Comparison of ENCODE assay signal across 38 cellular contexts in the genomic region with DNA sequence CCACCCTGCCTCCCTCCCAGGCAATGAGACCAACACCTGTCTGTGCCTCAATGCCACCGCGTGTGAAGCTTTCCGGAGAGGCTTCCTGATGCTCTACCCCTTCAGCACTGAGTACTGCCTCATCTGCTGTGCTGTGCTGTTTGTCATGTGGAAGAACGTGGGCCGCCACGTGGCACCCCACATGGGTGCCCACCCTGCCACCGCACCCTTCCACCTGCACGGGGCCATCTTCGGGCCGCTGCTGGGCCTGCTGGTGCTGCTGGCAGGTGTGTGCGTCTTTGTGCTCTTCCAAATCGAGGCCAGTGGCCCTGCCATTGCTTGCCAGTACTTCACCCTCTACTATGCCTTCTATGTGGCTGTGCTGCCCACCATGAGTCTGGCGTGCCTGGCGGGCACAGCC. TPM values are rescaled to one million over a fixed set of nuclear protein-coding genes. Genes with fewer than 3 reads are reported as not detected.
"Had no signal": no experiment of that assay in that cellular context is flagged by ENCODE, and none has a peak within 500 bp of the region (broad histone marks: within the 10 kb centered on the region; RNA-seq: fewer than 3 reads in every experiment).

No MANE protein-coding gene starts in this region.

- FAIRE-seq: astrocyte, TTC549 had no signal

- H3K4me1 ChIP-seq: adrenal gland, body of pancreas, breast epithelium had no signal

- H3K27me3 ChIP-seq: body of pancreas had no signal

- H3K36me3 ChIP-seq: adrenal gland, brain microvascular endothelial cell, breast epithelium had no signal

- H3K4me3 ChIP-seq: adrenal gland, body of pancreas, breast epithelium had no signal

- H3K9me3 ChIP-seq: adrenal gland, body of pancreas, breast epithelium had no signal

- DNase-seq: activated B cell treated with CpG ODN at 0.5 μM for 24 hours; activated CD4-positive, alpha-beta memory T cell treated with anti-CD3 and anti-CD28 coated beads for 36 hours; activated CD4-positive, alpha-beta T cell treated with anti-CD3 and anti-CD28 coated beads for 4 hours; activated CD4-positive, alpha-beta T cell treated with anti-CD3 and anti-CD28 coated beads, Interleukin-2, amount 10 ng/mL, durations not matched to agents 24 days and 14 days; activated CD4-positive, alpha-beta T cell treated with anti-CD3 and anti-CD28 coated beads, Interleukin-2, amount 50 U/mL, for 1 hour; activated CD4-positive, alpha-beta T cell treated with anti-CD3 and anti-CD28 coated beads, Interleukin-2, amount 50 U/mL, for 4 hours; activated CD4-positive, CD25-positive, alpha-beta regulatory T cell treated with anti-CD3 and anti-CD28 coated beads, Interleukin-2, amount 50 U/mL, for 72 hours; activated CD8-positive, alpha-beta memory T cell treated with anti-CD3 and anti-CD28 coated beads, Interleukin-2, amount 50 U/mL, for 4 hours; activated CD8-positive, alpha-beta T cell treated with anti-CD3 and anti-CD28 coated beads for 36 hours; activated effector memory CD4-positive, alpha-beta T cell treated with anti-CD3 and anti-CD28 coated beads, Interleukin-2, amount 50 U/mL, for 16 hours; activated gamma-delta T cell treated with Interleukin-2 at 50 U/mL for 16 hours; activated naive CD4-positive, alpha-beta T cell; activated naive CD4-positive, alpha-beta T cell treated with anti-CD3 and anti-CD28 coated beads for 36 hours; activated naive CD4-positive, alpha-beta T cell treated with anti-CD3 and anti-CD28 coated beads, Interleukin-2, amount 50 U/mL, for 16 hours; activated naive CD8-positive, alpha-beta T cell treated with anti-CD3 and anti-CD28 coated beads for 36 hours; activated T-cell treated with anti-CD3 and anti-CD28 coated beads for 4 hours; activated T-cell treated with anti-CD3 and anti-CD28 coated beads, Interleukin-2, amount 50 U/mL, for 1 hour; activated T-cell treated with anti-CD3 and anti-CD28 coated beads, Interleukin-2, amount 50 U/mL, for 4 hours; activated T-cell treated with anti-CD3 and anti-CD28 coated beads, Interleukin-2, amount 50 U/mL, for 72 hours; adrenal gland; amniotic stem cell; aorta; body of pancreas; brain microvascular endothelial cell; central memory CD4-positive, alpha-beta T cell; T-helper 1 cell; T-helper 2 cell; T-helper 9 cell had no signal

- H3K27ac ChIP-seq: adrenal gland, body of pancreas, brain microvascular endothelial cell, breast epithelium, VCaP had no signal

RNA-seq across cellular contexts. Expression of a gene that starts 10.9 kb away (rescaled TPM):
- total RNA-seq: activated B cell treated with CpG ODN at 0.5 μM for 24 hours; activated CD4-positive, alpha-beta memory T cell treated with anti-CD3 and anti-CD28 coated beads for 36 hours; activated CD4-positive, alpha-beta T cell treated with anti-CD3 and anti-CD28 coated beads, Interleukin-2, amount 10 ng/mL, durations not matched to agents 24 days and 14 days; activated CD8-positive, alpha-beta memory T cell treated with anti-CD3 and anti-CD28 coated beads for 36 hours; activated CD8-positive, alpha-beta T cell treated with anti-CD3 and anti-CD28 coated beads for 36 hours; activated naive CD4-positive, alpha-beta T cell treated with anti-CD3 and anti-CD28 coated beads for 36 hours; activated naive CD4-positive, alpha-beta T cell treated with anti-CD3 and anti-CD28 coated beads, Interleukin-2, amount 50 U/mL, for 72 hours; activated naive CD8-positive, alpha-beta T cell treated with anti-CD3 and anti-CD28 coated beads for 36 hours; activated T-cell treated with anti-CD3 and anti-CD28 coated beads, Interleukin-2, amount 50 U/mL, for 4 hours; activated T-cell treated with anti-CD3 and anti-CD28 coated beads, Interleukin-2, amount 50 U/mL, for 72 hours; activated T-helper 1 cell treated with anti-CD3 and anti-CD28 coated beads, Interleukin-12 subunit alpha, Interleukin-12 subunit beta, Interleukin-2, Interleukin-4 antibody, amounts not matched to agents 30 ng/mL and 10 ng/mL and 1 ng/mL, durations not matched to agents 14 hours and 24 hours and 36 hours; activated T-helper 17 cell treated with anti-CD3 and anti-CD28 coated beads, Interleukin-2, amount 50 U/mL, for 72 hours; adrenal gland; aorta; astrocyte; breast epithelium; cardiac septum; cerebellum had no signal
- polyA plus RNA-seq: adrenal gland had no signal

RNA-seq across cellular contexts. Expression of a gene that starts 22.6 kb away (rescaled TPM):
- total RNA-seq: activated B cell treated with CpG ODN at 0.5 μM for 24 hours; activated CD4-positive, alpha-beta memory T cell treated with anti-CD3 and anti-CD28 coated beads for 36 hours; activated CD4-positive, alpha-beta T cell treated with anti-CD3 and anti-CD28 coated beads, Interleukin-2, amount 10 ng/mL, durations not matched to agents 24 days and 14 days; activated CD8-positive, alpha-beta memory T cell treated with anti-CD3 and anti-CD28 coated beads for 36 hours; activated CD8-positive, alpha-beta T cell treated with anti-CD3 and anti-CD28 coated beads for 36 hours; activated naive CD4-positive, alpha-beta T cell treated with anti-CD3 and anti-CD28 coated beads for 36 hours; activated naive CD4-positive, alpha-beta T cell treated with anti-CD3 and anti-CD28 coated beads, Interleukin-2, amount 50 U/mL, for 72 hours; activated naive CD8-positive, alpha-beta T cell treated with anti-CD3 and anti-CD28 coated beads for 36 hours; activated T-cell treated with anti-CD3 and anti-CD28 coated beads, Interleukin-2, amount 50 U/mL, for 4 hours; activated T-cell treated with anti-CD3 and anti-CD28 coated beads, Interleukin-2, amount 50 U/mL, for 72 hours; activated T-helper 1 cell treated with anti-CD3 and anti-CD28 coated beads, Interleukin-12 subunit alpha, Interleukin-12 subunit beta, Interleukin-2, Interleukin-4 antibody, amounts not matched to agents 30 ng/mL and 10 ng/mL and 1 ng/mL, durations not matched to agents 14 hours and 24 hours and 36 hours; activated T-helper 17 cell treated with anti-CD3 and anti-CD28 coated beads, Interleukin-2, amount 50 U/mL, for 72 hours; adrenal gland; aorta; astrocyte; body of pancreas; cardiac septum; cerebellum had no signal

RNA-seq across cellular contexts. Expression of a gene that starts 23.6 kb away (rescaled TPM):
- total RNA-seq: activated B cell treated with CpG ODN at 0.5 μM for 24 hours; activated CD4-positive, alpha-beta memory T cell treated with anti-CD3 and anti-CD28 coated beads for 36 hours; activated CD4-positive, alpha-beta T cell treated with anti-CD3 and anti-CD28 coated beads, Interleukin-2, amount 10 ng/mL, durations not matched to agents 24 days and 14 days; activated CD8-positive, alpha-beta memory T cell treated with anti-CD3 and anti-CD28 coated beads for 36 hours; activated CD8-positive, alpha-beta T cell treated with anti-CD3 and anti-CD28 coated beads for 36 hours; activated naive CD4-positive, alpha-beta T cell treated with anti-CD3 and anti-CD28 coated beads for 36 hours; activated naive CD4-positive, alpha-beta T cell treated with anti-CD3 and anti-CD28 coated beads, Interleukin-2, amount 50 U/mL, for 72 hours; activated naive CD8-positive, alpha-beta T cell treated with anti-CD3 and anti-CD28 coated beads for 36 hours; activated T-cell treated with anti-CD3 and anti-CD28 coated beads, Interleukin-2, amount 50 U/mL, for 4 hours; activated T-cell treated with anti-CD3 and anti-CD28 coated beads, Interleukin-2, amount 50 U/mL, for 72 hours; activated T-helper 1 cell treated with anti-CD3 and anti-CD28 coated beads, Interleukin-12 subunit alpha, Interleukin-12 subunit beta, Interleukin-2, Interleukin-4 antibody, amounts not matched to agents 30 ng/mL and 10 ng/mL and 1 ng/mL, durations not matched to agents 14 hours and 24 hours and 36 hours; activated T-helper 17 cell treated with anti-CD3 and anti-CD28 coated beads, Interleukin-2, amount 50 U/mL, for 72 hours; aorta; breast epithelium; cardiac septum; cerebellum had no signal

RNA-seq across cellular contexts. Expression of a gene that starts 25.9 kb away (rescaled TPM):
- total RNA-seq: activated CD4-positive, alpha-beta T cell treated with anti-CD3 and anti-CD28 coated beads, Interleukin-2, amount 10 ng/mL, durations not matched to agents 24 days and 14 days had no signal

RNA-seq across cellular contexts. Expression of a gene that starts 40.8 kb away (rescaled TPM):
- total RNA-seq: activated B cell treated with CpG ODN at 0.5 μM for 24 hours had no signal
